Comparison of ENCODE assay signal across 10 cellular contexts in genomic region chr3:29693863-29694262, GRCh38.
DNase-seq lines count a peak whose midpoint lies in the region; ATAC-seq and TF ChIP-seq lines count a peak whose summit lies in the region.
"Had no signal": no experiment of that assay in that cellular context is flagged by ENCODE, and none has a peak within 500 bp of the region (broad histone marks: within the 10 kb centered on the region; RNA-seq: fewer than 3 reads in every experiment).

No MANE protein-coding gene starts in this region.

- no peak overlapping the region for H3K9ac ChIP-seq in NT2/D1 (ENCODE audit: insufficient read length, low read depth)

- no peak for ATAC-seq in GM21723 (IDR thresholded peaks at IDR 0.05; ENCODE audit: unreplicated experiment)

- H3K4me1 Mint-ChIP-seq in mesothelial cell of epicardium: peaks cover 70% of the 10 kb centered on the region
- H3K4me1 Mint-ChIP-seq in activated naive CD8-positive, alpha-beta T cell treated with anti-CD3 and anti-CD28 coated beads for 36 hours: no peaks in the 10 kb centered on the region

- H3K27me3 Mint-ChIP-seq in mesothelial cell of epicardium (ENCODE audit: low read depth): no peaks in the 10 kb centered on the region
- H3K27me3 Mint-ChIP-seq in activated naive CD8-positive, alpha-beta T cell treated with anti-CD3 and anti-CD28 coated beads for 36 hours: peaks cover 7% of the 10 kb centered on the region
- H3K27me3 Mint-ChIP-seq: dendritic cell treated with granulocyte-macrophage colony-stimulating factor and Interleukin-4, amounts not matched to agents 40 ng/mL and 50 ng/mL, for 4 days had no signal

- no peaks in the 10 kb centered on the region for H3K9me3 ChIP-seq in NT2/D1 (ENCODE audit: insufficient read depth, low read length)

- DNase-seq in AG08396 (ENCODE audit: low spot score): peak; percentile 70
- DNase-seq in NT2/D1 (ENCODE audit: low read depth, low spot score): peak; percentile 47
- DNase-seq in epithelial cell of prostate (ENCODE audit: low read depth, low spot score): peak; percentile 27
- no peak for DNase-seq in mesothelial cell of epicardium (ENCODE audit: low spot score in 2 of 2, unreplicated experiment in 2 of 2)
- DNase-seq in stimulated activated CD4-positive, alpha-beta T cell treated with anti-CD3 and anti-CD28 coated beads, Interleukin-2, amount 100 ng/mL, for 48 hours: no peak
- no peak for DNase-seq in activated naive CD8-positive, alpha-beta T cell treated with anti-CD3 and anti-CD28 coated beads for 36 hours
- DNase-seq in NCI-H345 treated with DMSO at 0.1 percent for 48 hours (lab: John Stamatoyannopoulos, UW; ENCODE audit: unreplicated experiment): no peak
- DNase-seq: stimulated activated CD4-positive, alpha-beta T cell treated with anti-CD3 and anti-CD28 coated beads, Interleukin-12 subunit alpha, Interleukin-12 subunit beta, amount 100 ng/mL, for 4 hours had no signal

- peak overlapping the region; percentile 96 for H3K27ac Mint-ChIP-seq in mesothelial cell of epicardium
- no peak overlapping the region for H3K27ac Mint-ChIP-seq in activated naive CD8-positive, alpha-beta T cell treated with anti-CD3 and anti-CD28 coated beads for 36 hours
- H3K27ac Mint-ChIP-seq: dendritic cell treated with granulocyte-macrophage colony-stimulating factor and Interleukin-4, amounts not matched to agents 40 ng/mL and 50 ng/mL, for 4 days had no signal

- H3K9me3 Mint-ChIP-seq in mesothelial cell of epicardium: no peaks in the 10 kb centered on the region
- H3K9me3 Mint-ChIP-seq in activated naive CD8-positive, alpha-beta T cell treated with anti-CD3 and anti-CD28 coated beads for 36 hours: no peaks in the 10 kb centered on the region
- H3K9me3 Mint-ChIP-seq: dendritic cell treated with granulocyte-macrophage colony-stimulating factor and Interleukin-4, amounts not matched to agents 40 ng/mL and 50 ng/mL, for 4 days had no signal

- no peaks in the 10 kb centered on the region for H3K27me3 ChIP-seq in NT2/D1 (ENCODE audit: insufficient read depth, insufficient read length)

- peak overlapping the region; percentile 23 for H3K4me3 Mint-ChIP-seq in mesothelial cell of epicardium
- H3K4me3 Mint-ChIP-seq in activated naive CD8-positive, alpha-beta T cell treated with anti-CD3 and anti-CD28 coated beads for 36 hours: no peak overlapping the region
- H3K4me3 Mint-ChIP-seq: dendritic cell treated with granulocyte-macrophage colony-stimulating factor and Interleukin-4, amounts not matched to agents 40 ng/mL and 50 ng/mL, for 4 days had no signal

- H3K36me3 Mint-ChIP-seq in mesothelial cell of epicardium: no peaks in the 10 kb centered on the region
- no peaks in the 10 kb centered on the region for H3K36me3 Mint-ChIP-seq in activated naive CD8-positive, alpha-beta T cell treated with anti-CD3 and anti-CD28 coated beads for 36 hours

- peak overlapping the region; percentile 91 for H3K27ac ChIP-seq in epithelial cell of prostate

- no peaks in the 10 kb centered on the region for H3K36me3 ChIP-seq in NT2/D1 (ENCODE audit: insufficient read depth, insufficient read length, low read length)

- no peaks in the 10 kb centered on the region for H3K4me1 ChIP-seq in NT2/D1 (ENCODE audit: insufficient read depth, insufficient read length)

- H3K4me3 ChIP-seq in NT2/D1 (ENCODE audit: insufficient read length, low read depth): no peak overlapping the region

- no peak for TF ChIP-seq CTCF in mesothelial cell of epicardium (IDR thresholded peaks at IDR 0.05; ENCODE audit: unreplicated experiment)

Comparison
In these comparisons a context has a peak if more than half of its experiments do, and no peak if none do; other contexts are left out.
1. DNase-seq: peak in AG08396 (single experiment), NT2/D1 (single experiment) and epithelial cell of prostate (single experiment); none in mesothelial cell of epicardium (0 of 2), stimulated activated CD4-positive, alpha-beta T cell treated with anti-CD3 and anti-CD28 coated beads, Interleukin-2, amount 100 ng/mL, for 48 hours (0 of 2), activated naive CD8-positive, alpha-beta T cell treated with anti-CD3 and anti-CD28 coated beads for 36 hours (single experiment) and NCI-H345 treated with DMSO at 0.1 percent for 48 hours (single experiment).